Comparison of ENCODE assay signal across 15 cellular contexts in genomic region chr4:4840351-4840750, GRCh38.
DNase-seq lines count a peak whose midpoint lies in the region; ATAC-seq and TF ChIP-seq lines count a peak whose summit lies in the region.
"Had no signal": no experiment of that assay in that cellular context is flagged by ENCODE, and none has a peak within 500 bp of the region (broad histone marks: within the 10 kb centered on the region; RNA-seq: fewer than 3 reads in every experiment).

No MANE protein-coding gene starts in this region.

- no peak for ATAC-seq in GM21619 (IDR thresholded peaks at IDR 0.05; ENCODE audit: unreplicated experiment)
- ATAC-seq: A549, GM23338 had no signal

- peaks cover 10% of the 10 kb centered on the region for H3K9me3 Mint-ChIP-seq in nephron progenitor cell

- peaks cover 76% of the 10 kb centered on the region for H3K4me1 Mint-ChIP-seq in nephron progenitor cell
- H3K4me1 Mint-ChIP-seq: CD14-positive monocyte had no signal

- H3K36me3 Mint-ChIP-seq in nephron progenitor cell (ENCODE audit: low read depth): peaks cover under 1% of the 10 kb centered on the region
- H3K36me3 Mint-ChIP-seq: CD14-positive monocyte; CD4-positive, alpha-beta memory T cell had no signal

- DNase-seq in activated effector memory CD4-positive, alpha-beta T cell treated with anti-CD3 and anti-CD28 coated beads, Interleukin-2, amount 50 U/mL, for 16 hours: peak; percentile 51
- DNase-seq in activated effector memory CD4-positive, alpha-beta T cell treated with Interleukin-2 at 50 U/mL for 16 hours: no peak
- DNase-seq in islet precursor cell (peak; percentile 59), nephron progenitor cell (no peak), NCI-H774 (lab: John Stamatoyannopoulos, UW) (no peak), NCI-H526 treated with DMSO at 0.1 percent for 48 hours (lab: John Stamatoyannopoulos, UW) (no peak)
- DNase-seq: AML-193; CD4-positive, alpha-beta memory T cell; DMS153; DMS79; GDM1 had no signal

- peaks cover 18% of the 10 kb centered on the region for H3K27me3 Mint-ChIP-seq in nephron progenitor cell (ENCODE audit: low read depth, poor library complexity)

- no peak for TF ChIP-seq CTCF in nephron progenitor cell (IDR thresholded peaks at IDR 0.05)

- H3K27ac Mint-ChIP-seq in nephron progenitor cell: no peak overlapping the region
- H3K27ac Mint-ChIP-seq: CD14-positive monocyte; CD4-positive, alpha-beta memory T cell; GM23338 had no signal

- peak overlapping the region; percentile 12 for H3K4me3 Mint-ChIP-seq in nephron progenitor cell
- H3K4me3 Mint-ChIP-seq: CD14-positive monocyte; CD4-positive, alpha-beta memory T cell; GM23338 had no signal

Comparison
In these comparisons a context has a peak if more than half of its experiments do, and no peak if none do; other contexts are left out.
1. DNase-seq: peak in activated effector memory CD4-positive, alpha-beta T cell treated with anti-CD3 and anti-CD28 coated beads, Interleukin-2, amount 50 U/mL, for 16 hours (single experiment) and islet precursor cell (single experiment); none in activated effector memory CD4-positive, alpha-beta T cell treated with Interleukin-2 at 50 U/mL for 16 hours (single experiment), nephron progenitor cell (single experiment), NCI-H774 (single experiment) and NCI-H526 treated with DMSO at 0.1 percent for 48 hours (single experiment).